16 cellular contexts compared by ENCODE assay signal in genomic region chr5:78756853-78757252, GRCh38.
DNase-seq lines count a peak whose midpoint lies in the region; ATAC-seq and TF ChIP-seq lines count a peak whose summit lies in the region.
"Had no signal": no experiment of that assay in that cellular context is flagged by ENCODE, and none has a peak within 500 bp of the region (broad histone marks: within the 10 kb centered on the region; RNA-seq: fewer than 3 reads in every experiment).

No MANE protein-coding gene starts in this region.

- peak overlapping the region; percentile 69 for H3K4me2 ChIP-seq in smooth muscle cell

- 42% methylated on average over 3 of the region's 3 CpGs for WGBS in smooth muscle cell (ENCODE audit: low lambda C conversion rate)

- no peak for DNase-seq in SJSA1 (ENCODE audit: low read depth in 1 of 2, low spot score in 2 of 2)
- no peak for DNase-seq in smooth muscle cell (lab: John Stamatoyannopoulos, UW; ENCODE audit: unreplicated experiment)
- DNase-seq in NCI-H774 (lab: John Stamatoyannopoulos, UW) = no peak
- no peak for DNase-seq in NCI-H82 (lab: John Stamatoyannopoulos, UW)
- no peak for DNase-seq in DMS53 (lab: John Stamatoyannopoulos, UW)
- DNase-seq: activated CD8-positive, alpha-beta memory T cell treated with anti-CD3 and anti-CD28 coated beads, Interleukin-2, amount 10 ng/mL, durations not matched to agents 7 days and 5 days; activated naive CD4-positive, alpha-beta T cell treated with Interleukin-2 at 50 U/mL for 16 hours; body of pancreas; CD4-positive, alpha-beta T cell; effector CD4-positive, alpha-beta T cell; heart right ventricle; islet precursor cell; NCI-H187 treated with DMSO at 0.1 percent for 48 hours; NCI-H524 treated with DMSO at 0.1 percent for 48 hours had no signal

- ATAC-seq in GM18873 (IDR thresholded peaks at IDR 0.05; ENCODE audit: low FRiP score, unreplicated experiment) (peak; percentile 4), HG02938 (IDR thresholded peaks at IDR 0.05; ENCODE audit: unreplicated experiment) (peak; percentile 2)
- ATAC-seq: activated CD8-positive, alpha-beta memory T cell treated with anti-CD3 and anti-CD28 coated beads, Interleukin-2, amount 10 ng/mL, durations not matched to agents 7 days and 5 days; body of pancreas had no signal

- H3K9me3 ChIP-seq in SJSA1 (replicated peaks) (no peaks in the 10 kb centered on the region), smooth muscle cell (replicated peaks; ENCODE audit: low read depth) (no peaks in the 10 kb centered on the region)
- H3K9me3 ChIP-seq: body of pancreas, heart right ventricle had no signal

- H3K27ac ChIP-seq in SJSA1 (peak overlapping the region; percentile 2; the same call in 1 of the 2 replicates), smooth muscle cell (ENCODE audit: low read depth) (peak overlapping the region; percentile 24)
- H3K27ac ChIP-seq: body of pancreas had no signal

- no peak for TF ChIP-seq CTCF in smooth muscle cell (IDR thresholded peaks at IDR 0.05; ENCODE audit: borderline replicate concordance, insufficient read depth, poor library complexity, severe bottlenecking)

- H3K27me3 ChIP-seq in SJSA1 (replicated peaks) (no peaks in the 10 kb centered on the region; the same call in 1 of the 2 replicates), smooth muscle cell (ENCODE audit: low read depth) (no peaks in the 10 kb centered on the region)
- H3K27me3 ChIP-seq: body of pancreas, heart right ventricle had no signal

- H3K4me1 ChIP-seq in SJSA1 (replicated peaks) (peaks cover 28% of the 10 kb centered on the region), smooth muscle cell (ENCODE audit: low read depth) (peaks cover 5% of the 10 kb centered on the region)
- H3K4me1 ChIP-seq: body of pancreas had no signal

- no peak overlapping the region for H2AFZ ChIP-seq in smooth muscle cell (ENCODE audit: low read depth)

- H3F3A ChIP-seq in smooth muscle cell (ENCODE audit: low read depth) = peaks cover 26% of the 10 kb centered on the region

- no peaks in the 10 kb centered on the region for H3K36me3 ChIP-seq in SJSA1
- no peaks in the 10 kb centered on the region for H3K36me3 ChIP-seq in smooth muscle cell (ENCODE audit: low read depth)
- H3K36me3 ChIP-seq: heart right ventricle had no signal

- no peaks in the 10 kb centered on the region for H4K20me1 ChIP-seq in smooth muscle cell (ENCODE audit: low read depth)

- H3K9ac ChIP-seq in smooth muscle cell (ENCODE audit: low read depth) = no peak overlapping the region

- H3K79me2 ChIP-seq in smooth muscle cell (ENCODE audit: low read depth) = no peaks in the 10 kb centered on the region

- H3K4me3 ChIP-seq in SJSA1 (no peak overlapping the region), smooth muscle cell (no peak overlapping the region)
- H3K4me3 ChIP-seq: body of pancreas, heart right ventricle had no signal
